8 cellular contexts compared by ENCODE assay signal in genomic region chr17:48908853-48909394, GRCh38. TPM values are rescaled to one million over a fixed set of nuclear protein-coding genes. Genes with fewer than 3 reads are reported as not detected.
DNase-seq lines count a peak whose midpoint lies in the region; ATAC-seq, FAIRE-seq and TF ChIP-seq lines count a peak whose summit lies in the region.

No MANE protein-coding gene starts in this region.

- peaks cover 16% of the 10 kb centered on the region for H3K36me3 Mint-ChIP-seq in T-cell

- POLR2A ChIA-PET in HEK293T (lab: Yijun Ruan, JAX) (interaction anchor here (1.1 to 3.1 kb wide), 4 partner anchors 16 to 87 kb away, joined by 3 to 59 read pairs (median 9); partner anchors contain the start of genes ATP5MC1 and SNF8), T-cell (lab: Charles Lee) (interaction anchor here (0.6 to 1.2 kb wide), 3 partner anchors 16 to 142 kb away, joined by 4 to 5 read pairs (median 4); partner anchors contain the start of genes ATP5MC1 (in 1 of the 2) and SNF8 (in 1 of the 2))

- ATAC-seq in T-cell (replicated peaks in 1 of 4) = peak; percentile 36 to 52 (median 46)
- peak; percentile 21 to 63 (median 41) for ATAC-seq in psoas muscle

- 2 to 3% (median 2%) methylated on average over 24 to 36 of the region's 36 CpGs for WGBS in psoas muscle, 3 donors

- H3K27ac ChIP-seq in left ventricle myocardium inferior (replicated peaks) = peak overlapping the region; percentile 94
- peak overlapping the region; percentile 95 for H3K27ac ChIP-seq in psoas muscle

- H3K36me3 ChIP-seq in left ventricle myocardium inferior (peaks cover 26% of the 10 kb centered on the region), psoas muscle (ENCODE audit: insufficient read depth in 1 of 2, low read depth in 1 of 2) (peaks cover 12 to 36% of the 10 kb centered on the region in 2 donors)

- H3K27ac Mint-ChIP-seq in T-cell = peak overlapping the region; percentile 87 to 91

- no peaks in the 10 kb centered on the region for H3K27me3 Mint-ChIP-seq in T-cell

- no peaks in the 10 kb centered on the region for H3K9me3 ChIP-seq in left ventricle myocardium inferior (replicated peaks)
- no peaks in the 10 kb centered on the region for H3K9me3 ChIP-seq in psoas muscle

- no peaks in the 10 kb centered on the region for H3K9me3 Mint-ChIP-seq in T-cell

- peak overlapping the region; percentile 86 to 90 (median 87) for H3K4me3 Mint-ChIP-seq in T-cell

- peak; percentile 60 for DNase-seq in ELF-1 (ENCODE audit: low read depth, low spot score)
- peak; percentile 94 for DNase-seq in HEK293T (ENCODE audit: extremely low spot score)
- DNase-seq in NCI-H1048 (lab: John Stamatoyannopoulos, UW) = peak; percentile 70
- peak; percentile 56 to 83 (median 74) for DNase-seq in T-cell
- DNase-seq in amniotic epithelial cell (ENCODE audit: low read depth) = peak; percentile 85
- DNase-seq in left ventricle myocardium inferior = peak; percentile 80
- peak; percentile 78 to 81 for DNase-seq in psoas muscle
- peak; percentile 90 for DNase-seq in urothelium cell line (ENCODE audit: low spot score)

- H3K4me3 ChIP-seq in left ventricle myocardium inferior (peak overlapping the region; percentile 92), psoas muscle (peak overlapping the region; percentile 85)

- H3K4me1 Mint-ChIP-seq in T-cell = peaks cover 52 to 61% (median 54%) of the 10 kb centered on the region in 3 donors

- CTCF ChIA-PET in HEK293T (lab: Yijun Ruan, JAX) = interaction anchor here (0.6 kb wide), 1 partner anchor 104 kb away, joined by 3 read pairs; no protein-coding TSS in a partner anchor
- CTCF ChIA-PET in T-cell (lab: Charles Lee) = interaction anchor here in 1 of 2 donors (0.7 to 1.2 kb wide), 2 partner anchors 16 to 24 kb away, joined by 3 to 5 read pairs; partner anchors contain the start of gene ATP5MC1

- H3K27me3 ChIP-seq in left ventricle myocardium inferior (ENCODE audit: low read depth) (no peaks in the 10 kb centered on the region), psoas muscle (ENCODE audit: insufficient read depth in 3 of 3, low read length in 2 of 3) (no peaks in the 10 kb centered on the region)

- intact Hi-C loops in left ventricle myocardium inferior (cut with micrococcal nuclease) = no loop called here
- intact Hi-C loops in psoas muscle (cut with DNase I) = loop anchor here (5.0 kb wide), 2 partner anchors 33 to 38 kb away; partner anchors contain the start of gene SNF8 (in 1 of the 2)

- FAIRE-seq in urothelium cell line (lab: Jason Lieb, UNC) = no peak

- TF ChIP-seq CTCF in left ventricle myocardium inferior (IDR thresholded peaks at IDR 0.05; ENCODE audit: borderline replicate concordance) (no peak), psoas muscle (IDR thresholded peaks at IDR 0.05) (no peak)

- peaks cover 38% of the 10 kb centered on the region for H3K4me1 ChIP-seq in left ventricle myocardium inferior
- H3K4me1 ChIP-seq in psoas muscle = peaks cover 18% of the 10 kb centered on the region

TF ChIP-seq in HEK293T, 16 proteins besides CTCF, POLR2A, EP300 and RAD21:
- TF ChIP-seq ARNT (IDR thresholded peaks at IDR 0.05) (no peak), PKNOX1 (IDR thresholded peaks at IDR 0.05) (no peak), HDGF (IDR thresholded peaks at IDR 0.05; ENCODE audit: borderline replicate concordance) (no peak)

RNA-seq across cellular contexts. Expression of gene UBE2Z, which starts 0.7 kb away (rescaled TPM):
- 10 to 100 TPM; 78.2 to 98.4 (median 91.6) TPM for total RNA-seq in T-cell
- total RNA-seq in left ventricle myocardium inferior = 39.4 TPM
- 10 to 100 TPM; 29.8 to 46.7 (median 34.8) TPM for total RNA-seq in psoas muscle
- polyA plus RNA-seq in psoas muscle = 10 to 100 TPM; 22.0 to 47.2 (median 36.5) TPM

RNA-seq across cellular contexts. Expression of gene ATP5MC1, which starts 16.3 kb away (rescaled TPM):
- total RNA-seq in T-cell (10 to 100 TPM; 29.3 to 45.9 (median 35.2) TPM), left ventricle myocardium inferior (466 TPM), psoas muscle (100 to 1,000 TPM; 179 to 321 (median 199) TPM)
- 1,000 to 10,000 TPM in 1 of 3 donors, 100 to 1,000 TPM in 2; 616 to 1,012 (median 815) TPM for polyA plus RNA-seq in psoas muscle

RNA-seq across cellular contexts. Expression of gene SNF8, which starts 35.7 kb away (rescaled TPM):
- total RNA-seq in T-cell (10 to 100 TPM; 55.6 to 71.7 (median 65.3) TPM), left ventricle myocardium inferior (111 TPM), psoas muscle (10 to 100 TPM; 69.7 to 96.7 (median 75.0) TPM)
- polyA plus RNA-seq in psoas muscle = 100 to 1,000 TPM; 113 to 188 (median 149) TPM

RNA-seq across cellular contexts. Expression of gene GIP, which starts 59.5 kb away (rescaled TPM):
- total RNA-seq in T-cell (not detected), left ventricle myocardium inferior (not detected), psoas muscle (not detected)
- polyA plus RNA-seq in psoas muscle = not detected

Comparison
In these comparisons a context has a peak if more than half of its experiments do, and no peak if none do; other contexts are left out.
1. Peak in every context shown above with its lines: DNase-seq, ATAC-seq, H3K4me3 ChIP-seq and H3K27ac ChIP-seq.